In the genomic region with DNA sequence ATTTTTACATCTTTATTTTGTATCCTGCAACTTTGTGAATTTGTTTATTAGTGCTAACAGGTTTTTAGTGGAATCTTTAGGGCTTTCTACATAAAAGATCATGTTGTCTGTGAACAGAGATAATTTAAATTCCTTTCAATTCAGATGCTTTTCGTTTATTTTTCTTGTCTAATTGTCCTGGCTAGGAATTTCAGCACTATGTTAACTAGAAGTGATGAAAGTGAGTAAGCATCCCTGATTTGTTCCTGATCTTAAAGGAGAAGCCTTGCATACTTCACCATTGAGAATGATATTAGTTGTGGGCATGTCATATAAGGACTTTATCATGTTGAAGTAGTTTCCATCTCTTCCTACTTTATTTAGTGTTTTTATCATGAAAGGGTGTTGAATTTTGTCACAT, we compare ENCODE assay signal across 17 cellular contexts. TPM values are rescaled to one million over a fixed set of nuclear protein-coding genes. Genes with fewer than 3 reads are reported as not detected.
A peak's percentile ranks its signal among the peaks of the same experiment; 100 is the strongest.
DNase-seq lines count a peak whose midpoint lies in the region; TF ChIP-seq lines count a peak whose summit lies in the region.
"Had no signal": no experiment of that assay in that cellular context is flagged by ENCODE, and none has a peak within 500 bp of the region (broad histone marks: within the 10 kb centered on the region; RNA-seq: fewer than 3 reads in every experiment).

No MANE protein-coding gene starts in this region.

- H3K4me3 Mint-ChIP-seq in osteocyte (ENCODE audit: unreplicated experiment): no peak overlapping the region
- H3K4me3 Mint-ChIP-seq: CD14-positive monocyte; CD4-positive, alpha-beta memory T cell; H9; IgD-negative memory B cell had no signal

- TF ChIP-seq CTCF in choroid plexus epithelial cell (conservative IDR thresholded peaks at IDR 0.05; ENCODE audit: low read depth, low read length) (no peak), osteocyte (IDR thresholded peaks at IDR 0.05) (no peak), A673 (conservative IDR thresholded peaks at IDR 0.05; ENCODE audit: low read depth, low read length) (no peak), sigmoid colon (IDR thresholded peaks at IDR 0.05) (no peak)

- no peak for TF ChIP-seq EP300 in sigmoid colon (IDR thresholded peaks at IDR 0.05)

- intact Hi-C loops in A673 (cut with micrococcal nuclease; ENCODE audit: unreplicated experiment): no loop called here
- intact Hi-C loops in sigmoid colon (cut with DNase I): no loop called here

- no peak overlapping the region for H3K4me3 ChIP-seq in SJSA1
- no peak overlapping the region for H3K4me3 ChIP-seq in choroid plexus epithelial cell (ENCODE audit: low read depth, low read length)
- H3K4me3 ChIP-seq in A673 (ENCODE audit: low read depth, low read length, poor library complexity, severe bottlenecking): no peak overlapping the region
- no peak overlapping the region for H3K4me3 ChIP-seq in sigmoid colon
- H3K4me3 ChIP-seq: BLaER1 had no signal

- peaks cover 41% of the 10 kb centered on the region for H3K4me1 Mint-ChIP-seq in osteocyte (ENCODE audit: unreplicated experiment)
- H3K4me1 Mint-ChIP-seq: CD4-positive, alpha-beta memory T cell; H9; IgD-negative memory B cell had no signal

- H3K27me3 ChIP-seq in SJSA1 (replicated peaks) (no peaks in the 10 kb centered on the region), A673 (replicated peaks; ENCODE audit: insufficient read depth, low read depth, low read length, poor library complexity) (no peaks in the 10 kb centered on the region), sigmoid colon (no peaks in the 10 kb centered on the region)
- H3K27me3 ChIP-seq: BLaER1 had no signal

- H3K27ac Mint-ChIP-seq in osteocyte (ENCODE audit: unreplicated experiment): peak overlapping the region; percentile 89
- H3K27ac Mint-ChIP-seq: CD14-positive monocyte; CD4-positive, alpha-beta memory T cell; H9; IgD-negative memory B cell had no signal

- WGBS in sigmoid colon, 2 donors: 36 to 51% methylated on average over 1 of the region's 1 CpG

- CTCF ChIA-PET in A673 (lab: Charles Lee): no interaction called here

- peaks cover 4% of the 10 kb centered on the region for H3K9me3 Mint-ChIP-seq in osteocyte (ENCODE audit: unreplicated experiment)
- H3K9me3 Mint-ChIP-seq: H9 had no signal

- peak; percentile 79 for DNase-seq in EH (ENCODE audit: low read depth)
- peak in 1 of 2 experiments; percentile 60 for DNase-seq in SJSA1 (ENCODE audit: low read depth in 1 of 2, low spot score in 2 of 2)
- DNase-seq in choroid plexus epithelial cell (ENCODE audit: low read depth): peak; percentile 26
- DNase-seq in osteocyte (ENCODE audit: extremely low spot score, unreplicated experiment): no peak
- DNase-seq in effector CD8-positive, alpha-beta T cell (lab: John Stamatoyannopoulos, UW): no peak
- no peak for DNase-seq in A673 (ENCODE audit: low spot score)
- DNase-seq in sigmoid colon: no peak
- DNase-seq: CD4-positive, alpha-beta memory T cell; DMS 273 treated with DMSO at 0.1 percent for 48 hours; GF-D8; H9; KBM-7 had no signal

- TF ChIP-seq POLR2A in sigmoid colon (IDR thresholded peaks at IDR 0.05): no peak

- POLR2A ChIA-PET in A673 (lab: Charles Lee; ENCODE audit: low non-redundant PET): no interaction called here

- no peaks in the 10 kb centered on the region for H3K27me3 Mint-ChIP-seq in osteocyte (ENCODE audit: unreplicated experiment)

- no TSS peak for BruUV-seq in A673 (replicated peaks; lab: Mats Ljungman, UMichigan)

- H3K27ac ChIP-seq in SJSA1 (peak overlapping the region; percentile 93), A673 (ENCODE audit: low read depth, low read length, poor library complexity, severe bottlenecking) (no peak overlapping the region), sigmoid colon (no peak overlapping the region)
- H3K27ac ChIP-seq: BLaER1 had no signal

- H3K4me1 ChIP-seq in SJSA1 (replicated peaks) (peaks cover 66% of the 10 kb centered on the region), A673 (ENCODE audit: insufficient read depth, low read length, poor library complexity, severe bottlenecking) (no peaks in the 10 kb centered on the region), sigmoid colon (no peaks in the 10 kb centered on the region)
- H3K4me1 ChIP-seq: BLaER1 had no signal

- H3K36me3 ChIP-seq in SJSA1: no peaks in the 10 kb centered on the region
- H3K36me3 ChIP-seq in A673 (ENCODE audit: insufficient read depth, low read length, poor library complexity, severe bottlenecking): no peaks in the 10 kb centered on the region
- H3K36me3 ChIP-seq in sigmoid colon: no peaks in the 10 kb centered on the region
- H3K36me3 ChIP-seq: BLaER1 had no signal

- H3K9me3 ChIP-seq in SJSA1 (replicated peaks): no peaks in the 10 kb centered on the region
- H3K9me3 ChIP-seq in A673 (ENCODE audit: low read depth, low read length, poor library complexity, severe bottlenecking): no peaks in the 10 kb centered on the region
- no peaks in the 10 kb centered on the region for H3K9me3 ChIP-seq in sigmoid colon
- H3K9me3 ChIP-seq: BLaER1 had no signal

- H3K36me3 Mint-ChIP-seq in osteocyte (ENCODE audit: unreplicated experiment): no peaks in the 10 kb centered on the region
- H3K36me3 Mint-ChIP-seq: CD14-positive monocyte; CD4-positive, alpha-beta memory T cell; IgD-negative memory B cell had no signal

RNA-seq across cellular contexts. Expression of a gene that starts 23.6 kb away (rescaled TPM):
- 0.47 and 0.61 TPM in 2 replicates for total RNA-seq in SJSA1 (2014; rRNA removed; shearing (Covaris generic))
- total RNA-seq in osteocyte: 0.32 and 0.39 TPM in 2 replicates
- total RNA-seq in A673 (2021): 0.06 TPM in 1 of 2 replicates, not detected in the other
- total RNA-seq in sigmoid colon: under 1 TPM in 3 of 4 donors, not detected in 1; under 0.01 to 0.36 (median 0.28) TPM
- under 1 TPM; under 0.01 to 0.09 (median under 0.01) TPM for polyA plus RNA-seq in sigmoid colon
- total RNA-seq: CD4-positive, alpha-beta memory T cell; H1; H9; HepG2 had no signal
- polyA plus RNA-seq: CD14-positive monocyte; CD4-positive, alpha-beta memory T cell; HepG2; IgD-negative memory B cell had no signal

Comparison
In these comparisons a context has a peak if more than half of its experiments do, and no peak if none do; other contexts are left out.
1. DNase-seq: peak in EH (single experiment) and choroid plexus epithelial cell (single experiment); none in osteocyte (single experiment), effector CD8-positive, alpha-beta T cell (single experiment), A673 (single experiment) and sigmoid colon (single experiment).